In the genomic region with DNA sequence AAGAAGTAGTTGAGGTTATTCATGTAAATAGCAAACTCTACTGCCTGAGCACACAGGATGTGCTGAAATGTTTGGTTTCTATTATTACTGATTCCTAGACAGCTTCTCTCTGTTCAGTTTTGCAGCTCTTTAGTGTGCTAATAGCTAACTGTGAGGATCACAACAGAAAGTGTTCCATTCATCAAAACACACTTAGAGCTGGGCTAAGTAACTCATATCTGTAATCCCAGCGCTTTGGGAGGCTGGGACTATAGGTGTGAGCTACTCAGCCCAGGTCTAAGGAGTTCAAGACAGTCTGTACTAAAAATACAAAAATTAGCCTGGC, we compare ENCODE assay signal across 11 cellular contexts.
DNase-seq lines count a peak whose midpoint lies in the region; ATAC-seq and TF ChIP-seq lines count a peak whose summit lies in the region.
"Had no signal": no experiment of that assay in that cellular context is flagged by ENCODE, and none has a peak within 500 bp of the region (broad histone marks: within the 10 kb centered on the region; RNA-seq: fewer than 3 reads in every experiment).

No MANE protein-coding gene starts in this region.

- no peaks in the 10 kb centered on the region for H3K36me3 ChIP-seq in PC-9 (ENCODE audit: low read depth)

- in situ Hi-C loops in SK-MEL-5 (cut with HindIII; ENCODE audit: low pct_unique_long_range_greater_than_20kb, low sequenced_read_pairs) = no loop called here

- H3K79me2 ChIP-seq in PC-9 (ENCODE audit: low read depth) = no peaks in the 10 kb centered on the region

- H3K27me3 ChIP-seq in PC-9 (ENCODE audit: insufficient read depth, low read depth) = no peaks in the 10 kb centered on the region

- no peaks in the 10 kb centered on the region for H4K20me1 ChIP-seq in PC-9 (ENCODE audit: insufficient read depth)

- peaks cover 20% of the 10 kb centered on the region for H3K4me1 ChIP-seq in PC-9 (replicated peaks; ENCODE audit: insufficient read depth)

- ATAC-seq in GM19372 (IDR thresholded peaks at IDR 0.05; ENCODE audit: low read depth, unreplicated experiment) = peak; percentile 69
- peak; percentile 77 for ATAC-seq in HG02884 (IDR thresholded peaks at IDR 0.05; ENCODE audit: unreplicated experiment)
- ATAC-seq in sciatic nerve = no peak

- no peak overlapping the region for H3K27ac ChIP-seq in PC-9

- no peak overlapping the region for H3K4me3 ChIP-seq in PC-9

- POLR2A ChIA-PET in PC-9 (lab: Charles Lee; ENCODE audit: unreplicated experiment) = interaction anchor here (0.6 kb wide), 1 partner anchor 28 kb away, joined by 12 read pairs; no protein-coding TSS in a partner anchor

- no peak overlapping the region for H3K4me2 ChIP-seq in PC-9

- no peaks in the 10 kb centered on the region for H3F3A ChIP-seq in PC-9 (ENCODE audit: insufficient read depth, low read depth)

- TF ChIP-seq CTCF in GM10266 (IDR thresholded peaks at IDR 0.05; ENCODE audit: control insufficient read depth, insufficient read depth, low read depth, missing control alignments) (no peak), PC-9 (conservative IDR thresholded peaks at IDR 0.05) (no peak)

- no TSS peak for BruUV-seq in PC-9 (replicated peaks; lab: Mats Ljungman, UMichigan)

- DNase-seq in GM10266 (ENCODE audit: extremely low spot score) (peak; percentile 42), SK-MEL-5 (ENCODE audit: low read depth, low spot score) (peak; percentile 49), PC-9 (no peak), HK-2 (ENCODE audit: unreplicated experiment) (no peak), sciatic nerve (ENCODE audit: low spot score) (no peak), head of caudate nucleus (no peak)
- DNase-seq: naive B cell, NCI-H1417, RPMI8226 had no signal

- intact Hi-C loops in PC-9 (cut with micrococcal nuclease; ENCODE audit: unreplicated experiment) = no loop called here
- intact Hi-C loops in sciatic nerve (cut with DNase I) = no loop called here
- intact Hi-C loops in head of caudate nucleus (cut with DNase I) = no loop called here

- no peak overlapping the region for H2AFZ ChIP-seq in PC-9

- CTCF ChIA-PET in PC-9 (lab: Charles Lee) = interaction anchor here (0.6 kb wide), 1 partner anchor 26 kb away, joined by 3 read pairs; no protein-coding TSS in a partner anchor

- H3K9me3 ChIP-seq in PC-9 (ENCODE audit: insufficient read depth, low read depth) = no peaks in the 10 kb centered on the region

- H3K9me2 ChIP-seq in PC-9 (ENCODE audit: insufficient read depth) = no peaks in the 10 kb centered on the region

Comparison
In these comparisons a context has a peak if more than half of its experiments do, and no peak if none do; other contexts are left out.
1. DNase-seq: peak in GM10266 (single experiment) and SK-MEL-5 (single experiment); none in PC-9 (0 of 2), HK-2 (single experiment), sciatic nerve (single experiment) and head of caudate nucleus (0 of 42).